8 cellular contexts compared by ENCODE assay signal in genomic region chr22:36541831-36542391, GRCh38. TPM values are rescaled to one million over a fixed set of nuclear protein-coding genes. Genes with fewer than 3 reads are reported as not detected.
DNase-seq lines count a peak whose midpoint lies in the region; ATAC-seq, FAIRE-seq and TF ChIP-seq lines count a peak whose summit lies in the region.

No MANE protein-coding gene starts in this region.

- FAIRE-seq in urothelium cell line (lab: Jason Lieb, UNC) (peak; percentile 59), D721Med (lab: Jason Lieb, UNC) (no peak)

- CTCF ChIA-PET in MCF 10A (lab: Yijun Ruan, JAX), result interaction anchor here (0.6 to 2.1 kb wide), 11 partner anchors 12 to 655 kb away, joined by 3 to 10 read pairs (median 3); partner anchors contain the start of gene IFT27
- CTCF ChIA-PET in Caco-2 (lab: Charles Lee), result no interaction called here

- H3K9me3 Mint-ChIP-seq in MCF 10A (ENCODE audit: unreplicated experiment), result no peaks in the 10 kb centered on the region
- H3K9me3 Mint-ChIP-seq in activated T-helper 1 cell treated with anti-CD3 and anti-CD28 coated beads, Interleukin-12 subunit alpha, Interleukin-12 subunit beta, Interleukin-2, Interleukin-4 antibody, amounts not matched to agents 30 ng/mL and 10 ng/mL and 1 ng/mL, durations not matched to agents 14 hours and 24 hours and 36 hours, result no peaks in the 10 kb centered on the region
- H3K9me3 Mint-ChIP-seq in Caco-2 (ENCODE audit: unreplicated experiment), result no peaks in the 10 kb centered on the region

- DNase-seq in MCF 10A (ENCODE audit: unreplicated experiment) (peak; percentile 89), breast epithelium (ENCODE audit: low spot score in 2 of 2) (no peak), kidney epithelial cell (ENCODE audit: low read depth) (peak; percentile 94), urothelium cell line (ENCODE audit: low spot score) (peak; percentile 91), D721Med (ENCODE audit: insufficient read length, low spot score) (no peak), Caco-2 (no peak)
- DNase-seq in activated T-helper 1 cell treated with anti-CD3 and anti-CD28 coated beads, Interleukin-12 subunit alpha, Interleukin-12 subunit beta, Interleukin-2, Interleukin-4 antibody, amounts not matched to agents 30 ng/mL and 10 ng/mL and 1 ng/mL, durations not matched to agents 14 hours and 24 hours and 36 hours (ENCODE audit: low spot score), result no peak

- H3K4me1 Mint-ChIP-seq in MCF 10A (ENCODE audit: insufficient read depth, unreplicated experiment), result peaks cover 16% of the 10 kb centered on the region
- peaks cover 19% of the 10 kb centered on the region for H3K4me1 Mint-ChIP-seq in activated T-helper 1 cell treated with anti-CD3 and anti-CD28 coated beads, Interleukin-12 subunit alpha, Interleukin-12 subunit beta, Interleukin-2, Interleukin-4 antibody, amounts not matched to agents 30 ng/mL and 10 ng/mL and 1 ng/mL, durations not matched to agents 14 hours and 24 hours and 36 hours (ENCODE audit: low read depth)
- H3K4me1 Mint-ChIP-seq in Caco-2 (ENCODE audit: low read depth, unreplicated experiment), result peaks cover 10% of the 10 kb centered on the region

- H3K27ac ChIP-seq in breast epithelium, result no peak overlapping the region

- POLR2A ChIA-PET in MCF 10A (lab: Yijun Ruan, JAX) (interaction anchor here (0.7 to 4.5 kb wide), 13 partner anchors 10 to 804 kb away, joined by 3 to 41 read pairs (median 5); partner anchors contain the start of genes EIF3D, FOXRED2 and IFT27), Caco-2 (lab: Charles Lee) (no interaction called here)

- H3K27me3 Mint-ChIP-seq in MCF 10A (ENCODE audit: insufficient read depth, unreplicated experiment) (no peaks in the 10 kb centered on the region), Caco-2 (ENCODE audit: insufficient read depth, unreplicated experiment) (no peaks in the 10 kb centered on the region)
- no peaks in the 10 kb centered on the region for H3K27me3 Mint-ChIP-seq in activated T-helper 1 cell treated with anti-CD3 and anti-CD28 coated beads, Interleukin-12 subunit alpha, Interleukin-12 subunit beta, Interleukin-2, Interleukin-4 antibody, amounts not matched to agents 30 ng/mL and 10 ng/mL and 1 ng/mL, durations not matched to agents 14 hours and 24 hours and 36 hours (ENCODE audit: insufficient read depth)

- no peak for ATAC-seq in HG03045 (IDR thresholded peaks at IDR 0.05; ENCODE audit: unreplicated experiment)

- H3K27me3 ChIP-seq in breast epithelium, result peaks cover 0 to 7% of the 10 kb centered on the region in 2 donors
- H3K27me3 ChIP-seq in kidney epithelial cell (ENCODE audit: control insufficient read depth, insufficient read depth, low read length), result no peaks in the 10 kb centered on the region
- H3K27me3 ChIP-seq in Caco-2 (replicated peaks; ENCODE audit: control insufficient read depth, insufficient read depth, low read length), result no peaks in the 10 kb centered on the region

- H3K4me3 ChIP-seq in breast epithelium, result no peak overlapping the region
- H3K4me3 ChIP-seq in kidney epithelial cell (ENCODE audit: low read depth, low read length), result no peak overlapping the region
- no peak overlapping the region for H3K4me3 ChIP-seq in Caco-2 (ENCODE audit: low read depth, low read length)

- no peak for TF ChIP-seq POLR2A in breast epithelium (IDR thresholded peaks at IDR 0.05)

- BruUV-seq in MCF 10A (replicated peaks; lab: Mats Ljungman, UMichigan) (TSS peak; percentile 88), Caco-2 (replicated peaks; lab: Mats Ljungman, UMichigan) (no TSS peak)

- intact Hi-C loops in MCF 10A (cut with micrococcal nuclease), result loop anchor here (2.0 to 5.0 kb wide), 2 partner anchors 13 to 500 kb away; partner anchors contain the start of gene EIF3D
- intact Hi-C loops in breast epithelium (cut with DNase I; ENCODE audit: low total_unique reads), result no loop called here
- intact Hi-C loops in activated T-helper 1 cell treated with anti-CD3 and anti-CD28 coated beads, Interleukin-12 subunit alpha, Interleukin-12 subunit beta, Interleukin-2, Interleukin-4 antibody, amounts not matched to agents 30 ng/mL and 10 ng/mL and 1 ng/mL, durations not matched to agents 14 hours and 24 hours and 36 hours (cut with micrococcal nuclease), result no loop called here
- intact Hi-C loops in Caco-2 (cut with micrococcal nuclease; ENCODE audit: unreplicated experiment), result no loop called here

- H3K36me3 ChIP-seq in breast epithelium (no peaks in the 10 kb centered on the region), kidney epithelial cell (ENCODE audit: control insufficient read depth, insufficient read depth, low read length) (no peaks in the 10 kb centered on the region), Caco-2 (ENCODE audit: control insufficient read depth, insufficient read depth, low read length) (no peaks in the 10 kb centered on the region)

- H3K4me1 ChIP-seq in breast epithelium, result no peaks in the 10 kb centered on the region
- H3K4me1 ChIP-seq in Caco-2, result peaks cover 8% of the 10 kb centered on the region

- H3K9me3 ChIP-seq in breast epithelium (no peaks in the 10 kb centered on the region), Caco-2 (no peaks in the 10 kb centered on the region)

- H3K4me3 Mint-ChIP-seq in MCF 10A (ENCODE audit: unreplicated experiment), result no peak overlapping the region
- no peak overlapping the region for H3K4me3 Mint-ChIP-seq in activated T-helper 1 cell treated with anti-CD3 and anti-CD28 coated beads, Interleukin-12 subunit alpha, Interleukin-12 subunit beta, Interleukin-2, Interleukin-4 antibody, amounts not matched to agents 30 ng/mL and 10 ng/mL and 1 ng/mL, durations not matched to agents 14 hours and 24 hours and 36 hours
- no peak overlapping the region for H3K4me3 Mint-ChIP-seq in Caco-2 (ENCODE audit: unreplicated experiment)

- H3K27ac Mint-ChIP-seq in MCF 10A (ENCODE audit: low read depth, unreplicated experiment), result peak overlapping the region; percentile 81
- peak overlapping the region; percentile 79 for H3K27ac Mint-ChIP-seq in activated T-helper 1 cell treated with anti-CD3 and anti-CD28 coated beads, Interleukin-12 subunit alpha, Interleukin-12 subunit beta, Interleukin-2, Interleukin-4 antibody, amounts not matched to agents 30 ng/mL and 10 ng/mL and 1 ng/mL, durations not matched to agents 14 hours and 24 hours and 36 hours
- no peak overlapping the region for H3K27ac Mint-ChIP-seq in Caco-2 (ENCODE audit: unreplicated experiment)

- H3K36me3 Mint-ChIP-seq in MCF 10A (ENCODE audit: insufficient read depth, unreplicated experiment) (no peaks in the 10 kb centered on the region), Caco-2 (ENCODE audit: insufficient read depth, unreplicated experiment) (no peaks in the 10 kb centered on the region)
- peaks cover 3% of the 10 kb centered on the region for H3K36me3 Mint-ChIP-seq in activated T-helper 1 cell treated with anti-CD3 and anti-CD28 coated beads, Interleukin-12 subunit alpha, Interleukin-12 subunit beta, Interleukin-2, Interleukin-4 antibody, amounts not matched to agents 30 ng/mL and 10 ng/mL and 1 ng/mL, durations not matched to agents 14 hours and 24 hours and 36 hours (ENCODE audit: low read depth)

- TF ChIP-seq CTCF in MCF 10A (IDR thresholded peaks at IDR 0.05; ENCODE audit: unreplicated experiment) (no peak), breast epithelium (IDR thresholded peaks at IDR 0.05) (no peak), kidney epithelial cell (IDR thresholded peaks at IDR 0.05; ENCODE audit: insufficient read depth, low read length, poor library complexity, severe bottlenecking) (no peak), D721Med (IDR thresholded peaks at IDR 0.05; ENCODE audit: insufficient read depth, missing control alignments) (no peak), Caco-2 (IDR thresholded peaks at IDR 0.05; ENCODE audit: insufficient read depth in 1 of 2, low read depth in 1 of 2, low read length in 1 of 2, severe bottlenecking in 1 of 2, unreplicated experiment in 1 of 2) (no peak)

RNA-seq across cellular contexts. Expression of gene EIF3D, which starts 12.9 kb away (rescaled TPM):
- 258 and 306 TPM in 2 replicates for total RNA-seq in MCF 10A (2022)
- 100 to 1,000 TPM; 291 to 419 (median 301) TPM for total RNA-seq in breast epithelium
- 322 and 323 TPM in 2 replicates for total RNA-seq in activated T-helper 1 cell treated with anti-CD3 and anti-CD28 coated beads, Interleukin-12 subunit alpha, Interleukin-12 subunit beta, Interleukin-2, Interleukin-4 antibody, amounts not matched to agents 30 ng/mL and 10 ng/mL and 1 ng/mL, durations not matched to agents 14 hours and 24 hours and 36 hours
- 551 and 619 TPM in 2 replicates for total RNA-seq in kidney epithelial cell
- total RNA-seq in Caco-2 (2022), result 240 and 250 TPM in 2 replicates

RNA-seq across cellular contexts. Expression of gene FOXRED2, which starts 35.1 kb away (rescaled TPM):
- total RNA-seq in MCF 10A (2022), result 10.9 and 11.4 TPM in 2 replicates
- total RNA-seq in breast epithelium, result 1 to 10 TPM; 4.9 to 9.9 (median 6.1) TPM
- 22.3 and 25.0 TPM in 2 replicates for total RNA-seq in activated T-helper 1 cell treated with anti-CD3 and anti-CD28 coated beads, Interleukin-12 subunit alpha, Interleukin-12 subunit beta, Interleukin-2, Interleukin-4 antibody, amounts not matched to agents 30 ng/mL and 10 ng/mL and 1 ng/mL, durations not matched to agents 14 hours and 24 hours and 36 hours
- 13.6 and 16.6 TPM in 2 replicates for total RNA-seq in kidney epithelial cell
- 182 and 220 TPM in 2 replicates for total RNA-seq in Caco-2 (2022)

Comparison
In these comparisons a context has a peak if more than half of its experiments do, and no peak if none do; other contexts are left out.
1. DNase-seq: peak in MCF 10A (single experiment), kidney epithelial cell (single experiment) and urothelium cell line (single experiment); none in breast epithelium (0 of 2), activated T-helper 1 cell treated with anti-CD3 and anti-CD28 coated beads, Interleukin-12 subunit alpha, Interleukin-12 subunit beta, Interleukin-2, Interleukin-4 antibody, amounts not matched to agents 30 ng/mL and 10 ng/mL and 1 ng/mL, durations not matched to agents 14 hours and 24 hours and 36 hours (single experiment), D721Med (single experiment) and Caco-2 (0 of 2).